Comparison of ENCODE assay signal across 1 cellular context in genomic region chr6:34615574-34616229, GRCh38.
A peak's percentile ranks its signal among the peaks of the same experiment; 100 is the strongest.
TF ChIP-seq lines count a peak whose summit lies in the region.

No MANE protein-coding gene starts in this region.

TF ChIP-seq in HepG2, 621 proteins besides CTCF, POLR2A, EP300 and RAD21:
- TF ChIP-seq ZNF354B (CRISPR knock-in tag; IDR thresholded peaks at IDR 0.05) (no peak), ZNF44 (CRISPR knock-in tag; IDR thresholded peaks at IDR 0.05) (0 out of 2 replicates have a peak, but pooled peaks have one; percentile 33)
